ENCODE assay signal across 4 cellular contexts in genomic region chr10:30740774-30741173, GRCh38.
TF ChIP-seq lines count a peak whose summit lies in the region.

No MANE protein-coding gene starts in this region.

TF ChIP-seq in HEK293, 187 proteins besides CTCF, POLR2A, EP300 and RAD21:
- peak; percentile 76 for TF ChIP-seq ZNF146 (tag by site-specific recombination; IDR thresholded peaks at IDR 0.05)

TF ChIP-seq in SK-N-SH treated with all-trans-retinoic acid at 6 μM for 48 hours, 23 proteins besides CTCF, POLR2A, EP300 and RAD21:
- TF ChIP-seq ZNF8 (CRISPR knock-in tag; IDR thresholded peaks at IDR 0.05), result peak; percentile 61

TF ChIP-seq in GM12878, 131 proteins besides CTCF, POLR2A, EP300 and RAD21:
- peak; percentile 71; the same call in 1 of the 2 replicates for TF ChIP-seq ZNF217 (IDR thresholded peaks at IDR 0.05)

TF ChIP-seq in K562, 482 proteins besides CTCF, POLR2A, EP300 and RAD21:
- TF ChIP-seq RBM25 (IDR thresholded peaks at IDR 0.05; ENCODE audit: low read depth, low read length, severe bottlenecking) (peak; percentile 23), ZNF146 (CRISPR knock-in tag; IDR thresholded peaks at IDR 0.05; ENCODE audit: unreplicated experiment) (peak; percentile 24)
TF ChIP-seq in K562: peak in this region for 2; not testable (repeated sequence) for 480.
